ENCODE assay signal across 15 cellular contexts in genomic region chr9:137030931-137031527, GRCh38. TPM values are rescaled to one million over a fixed set of nuclear protein-coding genes. Genes with fewer than 3 reads are reported as not detected.
DNase-seq lines count a peak whose midpoint lies in the region; ATAC-seq lines count a peak whose summit lies in the region.
"Had no signal": no experiment of that assay in that cellular context is flagged by ENCODE, and none has a peak within 500 bp of the region (broad histone marks: within the 10 kb centered on the region; RNA-seq: fewer than 3 reads in every experiment).

No MANE protein-coding gene starts in this region.

- no peak for ATAC-seq in GM21390 (IDR thresholded peaks at IDR 0.05; ENCODE audit: unreplicated experiment)
- ATAC-seq: left ventricle myocardium superior had no signal

- H3K4me3 Mint-ChIP-seq in activated naive CD4-positive, alpha-beta T cell treated with anti-CD3 and anti-CD28 coated beads, Interleukin-2, amount 50 U/mL, for 24 hours = peak overlapping the region; percentile 26
- peak overlapping the region; percentile 37 for H3K4me3 Mint-ChIP-seq in activated CD4-positive, alpha-beta memory T cell treated with anti-CD3 and anti-CD28 coated beads for 36 hours

- no peak overlapping the region for H3K27ac Mint-ChIP-seq in activated naive CD4-positive, alpha-beta T cell treated with anti-CD3 and anti-CD28 coated beads, Interleukin-2, amount 50 U/mL, for 24 hours
- H3K27ac Mint-ChIP-seq in activated CD4-positive, alpha-beta memory T cell treated with anti-CD3 and anti-CD28 coated beads for 36 hours = peak overlapping the region; percentile 72

- H3K27me3 Mint-ChIP-seq in activated naive CD4-positive, alpha-beta T cell treated with anti-CD3 and anti-CD28 coated beads, Interleukin-2, amount 50 U/mL, for 24 hours = no peaks in the 10 kb centered on the region
- H3K27me3 Mint-ChIP-seq in activated CD4-positive, alpha-beta memory T cell treated with anti-CD3 and anti-CD28 coated beads for 36 hours = no peaks in the 10 kb centered on the region

- DNase-seq in activated naive CD4-positive, alpha-beta T cell treated with anti-CD3 and anti-CD28 coated beads, Interleukin-2, amount 50 U/mL, for 16 hours = no peak
- DNase-seq in activated CD4-positive, alpha-beta memory T cell treated with anti-CD3 and anti-CD28 coated beads for 36 hours = no peak
- peak; percentile 24 for DNase-seq in medulla oblongata (ENCODE audit: extremely low spot score)
- DNase-seq in mesenteric fat pad (ENCODE audit: low spot score) = no peak
- DNase-seq in NCI-H524 treated with DMSO at 0.1 percent for 48 hours (lab: John Stamatoyannopoulos, UW) = no peak
- DNase-seq: DMS153, left ventricle myocardium superior, NCI-H1930, NCI-H748 treated with DMSO at 0.1 percent for 48 hours, sigmoid colon had no signal

- CTCF ChIA-PET in activated CD4-positive, alpha-beta memory T cell treated with anti-CD3 and anti-CD28 coated beads for 36 hours (lab: Charles Lee) = interaction anchor here (0.6 to 5.0 kb wide), 11 partner anchors 10 to 223 kb away, joined by 3 to 73 read pairs (median 16); partner anchors contain the start of genes AJM1, MAN1B1, NPDC1 and PTGDS

- H3K27ac ChIP-seq in temporal lobe (ENCODE audit: low read depth, low read length) = peak overlapping the region; percentile 97
- H3K27ac ChIP-seq: sigmoid colon had no signal

- POLR2A ChIA-PET in activated CD4-positive, alpha-beta memory T cell treated with anti-CD3 and anti-CD28 coated beads for 36 hours (lab: Charles Lee) = interaction anchor here (0.5 kb wide), 1 partner anchor 597 kb away, joined by 3 read pairs; no protein-coding TSS in a partner anchor

- intact Hi-C loops in activated CD4-positive, alpha-beta memory T cell treated with anti-CD3 and anti-CD28 coated beads for 36 hours (cut with micrococcal nuclease) = loop anchor here (5.0 to 10.0 kb wide), 2 partner anchors 34 to 86 kb away; partner anchors contain the start of genes C8G, CLIC3 and FBXW5

- H3K4me1 Mint-ChIP-seq in activated naive CD4-positive, alpha-beta T cell treated with anti-CD3 and anti-CD28 coated beads, Interleukin-2, amount 50 U/mL, for 24 hours = peaks cover 40% of the 10 kb centered on the region
- peaks cover 57% of the 10 kb centered on the region for H3K4me1 Mint-ChIP-seq in activated CD4-positive, alpha-beta memory T cell treated with anti-CD3 and anti-CD28 coated beads for 36 hours (ENCODE audit: low read depth)

- H3K36me3 Mint-ChIP-seq in activated naive CD4-positive, alpha-beta T cell treated with anti-CD3 and anti-CD28 coated beads, Interleukin-2, amount 50 U/mL, for 24 hours = no peaks in the 10 kb centered on the region
- H3K36me3 Mint-ChIP-seq in activated CD4-positive, alpha-beta memory T cell treated with anti-CD3 and anti-CD28 coated beads for 36 hours = no peaks in the 10 kb centered on the region

- H3K9me3 Mint-ChIP-seq in activated naive CD4-positive, alpha-beta T cell treated with anti-CD3 and anti-CD28 coated beads, Interleukin-2, amount 50 U/mL, for 24 hours = no peaks in the 10 kb centered on the region
- H3K9me3 Mint-ChIP-seq in activated CD4-positive, alpha-beta memory T cell treated with anti-CD3 and anti-CD28 coated beads for 36 hours = no peaks in the 10 kb centered on the region

RNA-seq across cellular contexts. Expression of gene FUT7, which starts 0.9 kb away (rescaled TPM):
- 1 to 10 TPM in 1 of 2 experiments, under 1 TPM in 1; 0.85 to 1.3 TPM for total RNA-seq in activated CD4-positive, alpha-beta memory T cell treated with anti-CD3 and anti-CD28 coated beads for 36 hours
- total RNA-seq in temporal lobe (not detected), mesenteric fat pad (0.55 TPM)
- total RNA-seq: fibroblast of villous mesenchyme, urinary bladder had no signal

RNA-seq across cellular contexts. Expression of gene ABCA2, which starts 3.0 kb away (rescaled TPM):
- total RNA-seq in activated CD4-positive, alpha-beta memory T cell treated with anti-CD3 and anti-CD28 coated beads for 36 hours = 10 to 100 TPM; 22.1 to 22.9 TPM
- total RNA-seq in temporal lobe (25.8 TPM), mesenteric fat pad (47.2 TPM)

RNA-seq across cellular contexts. Expression of gene NPDC1, which starts 14.9 kb away (rescaled TPM):
- 10 to 100 TPM; 36.0 to 42.6 TPM for total RNA-seq in activated CD4-positive, alpha-beta memory T cell treated with anti-CD3 and anti-CD28 coated beads for 36 hours
- total RNA-seq in temporal lobe = 24.6 TPM
- 95.3 TPM for total RNA-seq in mesenteric fat pad

RNA-seq across cellular contexts. Expression of gene ENTPD2, which starts 22.8 kb away (rescaled TPM):
- total RNA-seq in activated CD4-positive, alpha-beta memory T cell treated with anti-CD3 and anti-CD28 coated beads for 36 hours = not detected
- total RNA-seq in temporal lobe (0.25 TPM), mesenteric fat pad (not detected)
- total RNA-seq: fibroblast of villous mesenchyme had no signal

RNA-seq across cellular contexts. Expression of gene CLIC3, which starts 34.7 kb away (rescaled TPM):
- under 1 TPM; 0.43 to 0.61 TPM for total RNA-seq in activated CD4-positive, alpha-beta memory T cell treated with anti-CD3 and anti-CD28 coated beads for 36 hours
- total RNA-seq in temporal lobe = not detected
- total RNA-seq in mesenteric fat pad = 1.6 TPM
